ENCODE assay signal across 8 cellular contexts in the genomic region with DNA sequence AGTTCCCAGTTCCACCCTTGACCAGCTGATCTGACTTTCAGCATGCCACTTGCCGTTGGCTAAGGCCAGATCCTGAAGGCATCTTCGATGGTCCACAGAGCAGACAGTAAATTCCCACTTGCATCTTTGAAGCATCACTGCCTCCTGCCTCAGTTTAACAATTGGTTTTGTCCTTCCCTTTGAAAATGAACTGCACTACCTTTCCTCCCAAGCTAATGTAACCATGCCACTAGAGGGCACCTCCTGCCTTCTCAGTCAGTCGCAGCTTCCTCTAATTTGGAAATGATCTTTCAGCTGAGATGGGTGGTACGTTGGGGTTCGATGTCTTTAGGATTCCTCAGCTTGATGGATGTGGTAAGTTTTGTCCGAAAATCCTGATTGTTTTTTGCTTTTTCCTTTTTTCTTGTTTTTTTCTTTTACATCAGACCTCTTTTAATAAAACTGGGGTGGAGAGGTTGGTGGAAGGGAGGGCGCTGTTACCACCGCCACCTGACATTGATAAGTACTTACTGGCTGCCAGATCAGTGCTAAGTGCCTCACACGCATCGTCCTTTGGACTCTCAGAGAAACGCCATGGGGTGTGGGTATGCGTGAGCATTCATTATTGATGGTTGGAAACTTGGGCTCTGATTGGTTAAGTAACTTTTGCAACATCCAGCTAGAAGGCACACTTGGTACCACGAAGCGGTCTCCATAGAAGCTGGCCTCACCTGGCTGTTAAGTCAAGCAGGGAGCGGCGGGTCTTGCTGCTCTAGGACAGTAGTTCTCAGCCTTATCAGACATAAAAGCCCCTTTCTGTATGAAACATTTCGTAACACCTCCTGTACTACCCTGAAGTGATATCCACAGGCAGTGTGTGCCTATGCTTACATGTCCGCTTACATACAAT. TPM values are rescaled to one million over a fixed set of nuclear protein-coding genes. Genes with fewer than 3 reads are reported as not detected.
DNase-seq lines count a peak whose midpoint lies in the region; ATAC-seq, FAIRE-seq and TF ChIP-seq lines count a peak whose summit lies in the region.

No MANE protein-coding gene starts in this region.

- H3K79me2 ChIP-seq in OCI-LY3 (ENCODE audit: low read length), result no peaks in the 10 kb centered on the region

- H3K4me1 Mint-ChIP-seq in Calu3 (ENCODE audit: low read depth, unreplicated experiment), result peaks cover 32% of the 10 kb centered on the region
- peaks cover 54% of the 10 kb centered on the region for H3K4me1 Mint-ChIP-seq in activated T-cell treated with anti-CD3 and anti-CD28 coated beads, Interleukin-2, amount 50 U/mL, for 24 hours (ENCODE audit: low read depth)
- H3K4me1 Mint-ChIP-seq in naive thymus-derived CD4-positive, alpha-beta T cell, result peaks cover 0 to 52% (median 6%) of the 10 kb centered on the region in 7 donors
- H3K4me1 Mint-ChIP-seq in stimulated activated naive CD8-positive, alpha-beta T cell treated with anti-CD3 and anti-CD28 coated beads, Interleukin-15, amount 100 ng/mL, for 72 hours, result peaks cover 63% of the 10 kb centered on the region

- H3K9ac ChIP-seq in OCI-LY3 (ENCODE audit: low read length), result peak overlapping the region; percentile 72

- peak overlapping the region; percentile 84 for H3K4me2 ChIP-seq in OCI-LY3 (ENCODE audit: low read length)

- DNase-seq in Calu3 (peak; percentile 74), HTR-8/SVneo (ENCODE audit: insufficient read length, low spot score) (peak; percentile 60), fibroblast of gingiva (ENCODE audit: low read depth) (peak; percentile 52)
- DNase-seq in activated T-cell treated with anti-CD3 and anti-CD28 coated beads, Interleukin-2, amount 50 U/mL, for 24 hours, result peak; percentile 67
- DNase-seq in naive thymus-derived CD4-positive, alpha-beta T cell, result peak; percentile 24 to 66 (median 55)
- peak; percentile 63 to 70 for DNase-seq in stimulated activated naive CD8-positive, alpha-beta T cell treated with anti-CD3 and anti-CD28 coated beads, Interleukin-15, amount 100 ng/mL, for 72 hours

- H3K27ac Mint-ChIP-seq in Calu3 (ENCODE audit: unreplicated experiment), result peak overlapping the region; percentile 35
- H3K27ac Mint-ChIP-seq in activated T-cell treated with anti-CD3 and anti-CD28 coated beads, Interleukin-2, amount 50 U/mL, for 24 hours, result peak overlapping the region; percentile 98
- H3K27ac Mint-ChIP-seq in naive thymus-derived CD4-positive, alpha-beta T cell, result peak overlapping the region; percentile 47 to 97 (median 73)
- H3K27ac Mint-ChIP-seq in stimulated activated naive CD8-positive, alpha-beta T cell treated with anti-CD3 and anti-CD28 coated beads, Interleukin-15, amount 100 ng/mL, for 72 hours, result peak overlapping the region; percentile 97 to 98

- CTCF ChIA-PET in Calu3 (lab: Charles Lee), result interaction anchor here (0.5 to 3.0 kb wide), 23 partner anchors 17 to 1865 kb away, joined by 3 to 51 read pairs (median 4); a partner anchor contains a TSS
- CTCF ChIA-PET in naive thymus-derived CD4-positive, alpha-beta T cell (lab: Charles Lee), result interaction anchor here (0.6 to 3.4 kb wide), 28 partner anchors 10 to 369 kb away, joined by 3 to 42 read pairs (median 4); a partner anchor contains a TSS

- intact Hi-C loops in Calu3 (cut with micrococcal nuclease; ENCODE audit: unreplicated experiment), result loop anchor here (1.0 to 10.0 kb wide), 7 partner anchors 22 to 349 kb away; no protein-coding TSS in a partner anchor
- intact Hi-C loops in naive thymus-derived CD4-positive, alpha-beta T cell (cut with micrococcal nuclease), result loop anchor here (1.0 to 10.0 kb wide), 12 partner anchors 17 to 1209 kb away; a partner anchor contains a TSS

- H4K20me1 ChIP-seq in OCI-LY3 (ENCODE audit: insufficient read depth, low read length), result no peaks in the 10 kb centered on the region

- H3K4me1 ChIP-seq in OCI-LY3 (ENCODE audit: low read length), result peaks cover 56% of the 10 kb centered on the region
- H3K4me1 ChIP-seq in naive thymus-derived CD4-positive, alpha-beta T cell (ENCODE audit: control insufficient read depth in 2 of 2, insufficient read depth in 2 of 2, low read length in 2 of 2), result peaks cover 0 to 3% of the 10 kb centered on the region in 2 donors

- FAIRE-seq in HTR-8/SVneo (lab: Jason Lieb, UNC), result peak; percentile 75

- peaks cover 17% of the 10 kb centered on the region for H3K27me3 Mint-ChIP-seq in Calu3 (ENCODE audit: unreplicated experiment)
- H3K27me3 Mint-ChIP-seq in activated T-cell treated with anti-CD3 and anti-CD28 coated beads, Interleukin-2, amount 50 U/mL, for 24 hours, result no peaks in the 10 kb centered on the region
- H3K27me3 Mint-ChIP-seq in naive thymus-derived CD4-positive, alpha-beta T cell, result peaks cover 0 to 16% (median 12%) of the 10 kb centered on the region in 5 donors
- no peaks in the 10 kb centered on the region for H3K27me3 Mint-ChIP-seq in stimulated activated naive CD8-positive, alpha-beta T cell treated with anti-CD3 and anti-CD28 coated beads, Interleukin-15, amount 100 ng/mL, for 72 hours

- POLR2A ChIA-PET in naive thymus-derived CD4-positive, alpha-beta T cell (lab: Charles Lee), result interaction anchor here (0.8 to 2.7 kb wide), 5 partner anchors 13 to 29 kb away, joined by 3 to 22 read pairs (median 5); a partner anchor contains a TSS

- no peaks in the 10 kb centered on the region for H3K9me3 Mint-ChIP-seq in Calu3 (ENCODE audit: low read depth, unreplicated experiment)
- H3K9me3 Mint-ChIP-seq in activated T-cell treated with anti-CD3 and anti-CD28 coated beads, Interleukin-2, amount 50 U/mL, for 24 hours, result no peaks in the 10 kb centered on the region
- no peaks in the 10 kb centered on the region for H3K9me3 Mint-ChIP-seq in naive thymus-derived CD4-positive, alpha-beta T cell
- no peaks in the 10 kb centered on the region for H3K9me3 Mint-ChIP-seq in stimulated activated naive CD8-positive, alpha-beta T cell treated with anti-CD3 and anti-CD28 coated beads, Interleukin-15, amount 100 ng/mL, for 72 hours

- no TSS peak for BruUV-seq in Calu3 (replicated peaks; lab: Mats Ljungman, UMichigan)

- peak; percentile 90 for TF ChIP-seq CTCF in Calu3 (IDR thresholded peaks at IDR 0.05; ENCODE audit: unreplicated experiment)
- TF ChIP-seq CTCF in OCI-LY3 (IDR thresholded peaks at IDR 0.05; ENCODE audit: low read depth, low read length), result peak; percentile 85

- H3K36me3 ChIP-seq in OCI-LY3 (replicated peaks; ENCODE audit: low read depth, low read length), result no peaks in the 10 kb centered on the region
- no peaks in the 10 kb centered on the region for H3K36me3 ChIP-seq in naive thymus-derived CD4-positive, alpha-beta T cell (ENCODE audit: control insufficient read depth in 2 of 3, insufficient read depth in 3 of 3, low read length in 3 of 3)

- H3K36me3 Mint-ChIP-seq in Calu3 (ENCODE audit: insufficient read depth, unreplicated experiment), result peaks cover 3% of the 10 kb centered on the region
- H3K36me3 Mint-ChIP-seq in activated T-cell treated with anti-CD3 and anti-CD28 coated beads, Interleukin-2, amount 50 U/mL, for 24 hours (ENCODE audit: low read depth), result peaks cover 2% of the 10 kb centered on the region
- H3K36me3 Mint-ChIP-seq in naive thymus-derived CD4-positive, alpha-beta T cell, result peaks cover 0 to 2% (median 0%) of the 10 kb centered on the region in 5 donors

- no peaks in the 10 kb centered on the region for H3K27me3 ChIP-seq in OCI-LY3 (ENCODE audit: low read depth, low read length)
- no peaks in the 10 kb centered on the region for H3K27me3 ChIP-seq in naive thymus-derived CD4-positive, alpha-beta T cell (ENCODE audit: control insufficient read depth in 2 of 2, insufficient read depth in 2 of 2, low read length in 2 of 2)

- H3K27ac ChIP-seq in OCI-LY3 (ENCODE audit: low read length), result 0 out of 2 replicates have a peak overlapping the region, but pooled peaks have one; percentile 9
- peak overlapping the region; percentile 48 for H3K27ac ChIP-seq in naive thymus-derived CD4-positive, alpha-beta T cell (ENCODE audit: low read depth, low read length)

- H3K4me3 Mint-ChIP-seq in Calu3 (ENCODE audit: low read depth, unreplicated experiment), result peak overlapping the region; percentile 64
- H3K4me3 Mint-ChIP-seq in activated T-cell treated with anti-CD3 and anti-CD28 coated beads, Interleukin-2, amount 50 U/mL, for 24 hours, result peak overlapping the region; percentile 82
- H3K4me3 Mint-ChIP-seq in naive thymus-derived CD4-positive, alpha-beta T cell, result peak overlapping the region; percentile 76 to 98 (median 86)
- H3K4me3 Mint-ChIP-seq in stimulated activated naive CD8-positive, alpha-beta T cell treated with anti-CD3 and anti-CD28 coated beads, Interleukin-15, amount 100 ng/mL, for 72 hours, result peak overlapping the region; percentile 76 to 82

- peak overlapping the region; percentile 69 for H2AFZ ChIP-seq in OCI-LY3 (ENCODE audit: low read depth, low read length)

- no peaks in the 10 kb centered on the region for H3K9me3 ChIP-seq in OCI-LY3 (ENCODE audit: insufficient read depth, low read length)
- H3K9me3 ChIP-seq in naive thymus-derived CD4-positive, alpha-beta T cell (ENCODE audit: control insufficient read depth in 2 of 3, low read length in 3 of 3), result no peaks in the 10 kb centered on the region

- ATAC-seq in GM21381 (IDR thresholded peaks at IDR 0.05; ENCODE audit: unreplicated experiment), result peak; percentile 31
- ATAC-seq in naive thymus-derived CD4-positive, alpha-beta T cell, result peak; percentile 83
- peak; percentile 82 for ATAC-seq in stimulated activated naive CD8-positive, alpha-beta T cell treated with anti-CD3 and anti-CD28 coated beads, Interleukin-15, amount 100 ng/mL, for 72 hours

- H3K4me3 ChIP-seq in OCI-LY3 (ENCODE audit: low read length), result peak overlapping the region; percentile 81
- H3K4me3 ChIP-seq in naive thymus-derived CD4-positive, alpha-beta T cell (ENCODE audit: low read length), result peak overlapping the region; percentile 64

RNA-seq across cellular contexts. Expression of a gene that starts 16.9 kb away (rescaled TPM):
- 144 and 184 TPM in 2 replicates for total RNA-seq in Calu3 (2022)
- total RNA-seq in naive thymus-derived CD4-positive, alpha-beta T cell, result 10 to 100 TPM in 1 of 5 experiments, 1 to 10 TPM in 4; 3.8 to 97.7 (median 5.7) TPM
- polyA plus RNA-seq in naive thymus-derived CD4-positive, alpha-beta T cell, result 10 to 100 TPM; 10.5 to 11.8 TPM

RNA-seq across cellular contexts. Expression of a gene that starts 19.7 kb away (rescaled TPM):
- total RNA-seq in Calu3 (2022), result 62.8 and 71.2 TPM in 2 replicates
- 10 to 100 TPM; 53.0 to 85.3 (median 77.0) TPM for total RNA-seq in naive thymus-derived CD4-positive, alpha-beta T cell
- 10 to 100 TPM; 64.1 to 78.1 TPM for polyA plus RNA-seq in naive thymus-derived CD4-positive, alpha-beta T cell

RNA-seq across cellular contexts. Expression of a gene that starts 38.7 kb away (rescaled TPM):
- total RNA-seq in Calu3 (2022), result 6.5 and 7.5 TPM in 2 replicates
- total RNA-seq in naive thymus-derived CD4-positive, alpha-beta T cell, result under 1 TPM in 4 of 5 experiments, not detected in 1; 0.22 to 0.94 (median 0.78) TPM
- polyA plus RNA-seq in naive thymus-derived CD4-positive, alpha-beta T cell, result under 1 TPM; 0.25 to 0.46 TPM

Comparison
In these comparisons a context has a peak if more than half of its experiments do, and no peak if none do; other contexts are left out.
1. Peak in every context shown above with its lines: DNase-seq, ATAC-seq, H3K4me3 ChIP-seq and H3K27ac ChIP-seq.
2. H3K27ac Mint-ChIP-seq: peak in every context shown above with its lines; median percentile 98 in activated T-cell treated with anti-CD3 and anti-CD28 coated beads, Interleukin-2, amount 50 U/mL, for 24 hours; 98 in stimulated activated naive CD8-positive, alpha-beta T cell treated with anti-CD3 and anti-CD28 coated beads, Interleukin-15, amount 100 ng/mL, for 72 hours; 73 in naive thymus-derived CD4-positive, alpha-beta T cell; 35 in Calu3.
3. ATAC-seq: peak in every context shown above with its lines; median percentile 83 in naive thymus-derived CD4-positive, alpha-beta T cell; 82 in stimulated activated naive CD8-positive, alpha-beta T cell treated with anti-CD3 and anti-CD28 coated beads, Interleukin-15, amount 100 ng/mL, for 72 hours; 31 in GM21381.